14 cellular contexts compared by ENCODE assay signal in the genomic region with DNA sequence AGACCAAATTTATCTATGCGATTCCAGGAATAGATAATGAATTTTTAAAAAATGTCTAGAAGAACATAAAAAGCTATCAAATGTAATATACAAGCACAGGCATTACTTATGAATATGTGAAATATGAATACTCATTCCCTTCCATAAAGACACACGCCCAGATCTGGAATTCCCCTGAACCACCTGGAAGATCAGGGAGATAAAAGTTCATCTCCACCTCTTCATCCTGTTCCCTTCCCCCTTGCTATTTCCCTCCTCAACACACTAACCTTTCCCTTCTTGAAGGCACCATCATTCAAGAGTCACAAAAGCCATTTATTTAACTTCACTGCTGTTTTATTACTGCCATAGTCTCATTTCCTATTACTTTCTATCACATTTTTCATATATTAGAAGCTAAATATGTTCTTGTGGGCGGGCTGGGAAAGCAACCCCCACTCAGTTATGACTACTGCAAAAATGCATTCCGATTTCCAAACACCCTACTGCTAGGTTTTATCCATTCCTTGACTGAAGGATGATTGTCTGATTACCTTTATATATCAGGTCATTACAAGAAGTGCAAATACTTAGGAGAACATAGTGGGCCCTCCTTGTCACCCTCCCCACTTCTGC. TPM values are rescaled to one million over a fixed set of nuclear protein-coding genes. Genes with fewer than 3 reads are reported as not detected.
DNase-seq lines count a peak whose midpoint lies in the region; ATAC-seq and TF ChIP-seq lines count a peak whose summit lies in the region.
"Had no signal": no experiment of that assay in that cellular context is flagged by ENCODE, and none has a peak within 500 bp of the region (broad histone marks: within the 10 kb centered on the region; RNA-seq: fewer than 3 reads in every experiment).

No MANE protein-coding gene starts in this region.

- H3K9me2 ChIP-seq in hepatocyte (replicated peaks; ENCODE audit: insufficient read depth) = no peaks in the 10 kb centered on the region

- no peak for DNase-seq in H9
- DNase-seq in WTC11 (ENCODE audit: low spot score) = no peak
- no peak for DNase-seq in hepatocyte (ENCODE audit: low spot score)
- DNase-seq in coronary artery (ENCODE audit: low spot score) = no peak
- DNase-seq in stimulated activated CD4-positive, alpha-beta T cell treated with anti-CD3 and anti-CD28 coated beads, Interleukin-4, amount 100 ng/mL, for 1 hour = no peak
- DNase-seq: activated T-cell treated with anti-CD3 and anti-CD28 coated beads, Interleukin-2, amount 50 U/mL, for 1 hour; central memory CD4-positive, alpha-beta T cell; NCI-H1105; stimulated activated CD4-positive, alpha-beta T cell treated with anti-CD3 and anti-CD28 coated beads, Interleukin-2, amount 100 ng/mL, for 24 hours; T1000; testis had no signal

- no peak overlapping the region for H3K4ac ChIP-seq in H9 (ENCODE audit: low read depth, low read length)

- H3K27ac Mint-ChIP-seq in H9 (peak overlapping the region; percentile 1 to 68 (median 32); a peak in 3 of 7 replicates), WTC11 (peak overlapping the region; percentile 82)

- H2AFZ ChIP-seq in H9 (ENCODE audit: low read length) (no peak overlapping the region), hepatocyte (no peak overlapping the region)

- H3K14ac ChIP-seq in H9 (ENCODE audit: insufficient read depth, low read length) = no peak overlapping the region

- peak overlapping the region in 1 of 2 experiments; percentile 44; a peak in 2 of 5 replicates for H3K4me3 Mint-ChIP-seq in H9
- H3K4me3 Mint-ChIP-seq in WTC11 = peak overlapping the region; percentile 19

- H3K4me2 ChIP-seq in H9 (ENCODE audit: insufficient read depth, insufficient read length, low read length) (peak overlapping the region; percentile 30), hepatocyte (peak overlapping the region; percentile 64)

- no peaks in the 10 kb centered on the region for H3K9me3 ChIP-seq in H9 (ENCODE audit: control insufficient read depth, low read depth, low read length)
- no peaks in the 10 kb centered on the region for H3K9me3 ChIP-seq in hepatocyte (ENCODE audit: low read depth)
- H3K9me3 ChIP-seq in subcutaneous abdominal adipose tissue (ENCODE audit: control insufficient read depth in 5 of 5, low read length in 5 of 5) = no peaks in the 10 kb centered on the region
- H3K9me3 ChIP-seq: testis had no signal

- H4K20me1 ChIP-seq in H9 (ENCODE audit: control insufficient read depth, insufficient read depth, insufficient read length) (no peaks in the 10 kb centered on the region), hepatocyte (ENCODE audit: insufficient read depth, poor library complexity, severe bottlenecking) (no peaks in the 10 kb centered on the region)

- no peak overlapping the region for H3K23ac ChIP-seq in H9 (ENCODE audit: insufficient read length, low read depth, low read length)

- ATAC-seq in WTC11 = no peak
- ATAC-seq in GM19467 (IDR thresholded peaks at IDR 0.05; ENCODE audit: unreplicated experiment) = no peak
- ATAC-seq in HG02588 (IDR thresholded peaks at IDR 0.05; ENCODE audit: unreplicated experiment) = no peak

- H3K36me3 ChIP-seq in hepatocyte (replicated peaks; ENCODE audit: insufficient read depth, low read depth) (no peaks in the 10 kb centered on the region), subcutaneous abdominal adipose tissue (ENCODE audit: control insufficient read depth in 5 of 5, insufficient read depth in 5 of 5, low read length in 5 of 5) (no peaks in the 10 kb centered on the region)

- no peak overlapping the region for H3K4me3 ChIP-seq in hepatocyte
- peak overlapping the region in 2 of 5 donors; percentile 26 to 34 for H3K4me3 ChIP-seq in subcutaneous abdominal adipose tissue (ENCODE audit: low read depth in 1 of 5, low read length in 5 of 5)
- no peak overlapping the region for H3K4me3 ChIP-seq in coronary artery
- H3K4me3 ChIP-seq: testis had no signal

- no peaks in the 10 kb centered on the region for H3K79me1 ChIP-seq in H9 (ENCODE audit: insufficient read depth, low read depth, low read length, poor library complexity, severe bottlenecking)

- no peak overlapping the region for H3K18ac ChIP-seq in H9 (ENCODE audit: insufficient read length, low read depth, low read length)

- H3T11ph ChIP-seq in H9 (ENCODE audit: low read length) = no peak overlapping the region

- H4K91ac ChIP-seq in H9 (ENCODE audit: insufficient read length, low read depth, low read length) = no peak overlapping the region

- H3K23me2 ChIP-seq in H9 (ENCODE audit: insufficient read length, low read depth, low read length, poor library complexity, severe bottlenecking) = no peaks in the 10 kb centered on the region

- WGBS in H9 (ENCODE audit: extremely low coverage, insufficient read length, low lambda C conversion rate) = no CpG with 5 or more reads among the region's 4 CpGs
- WGBS in hepatocyte (ENCODE audit: low lambda C conversion rate, missing lambda C conversion rate) = 81% methylated on average over 4 of the region's 4 CpGs

- POLR2A ChIA-PET in WTC11 (lab: Charles Lee) = no interaction called here

- no peak overlapping the region for H4K8ac ChIP-seq in H9 (replicated peaks; ENCODE audit: insufficient read length, low read depth, low read length)

- no peak overlapping the region for H2BK5ac ChIP-seq in H9 (ENCODE audit: insufficient read length, low read length)

- peaks cover 20% of the 10 kb centered on the region; the same call in 1 of the 2 replicates for H3K4me1 ChIP-seq in H9 (ENCODE audit: insufficient read depth, low read length)
- peaks cover 61% of the 10 kb centered on the region for H3K4me1 ChIP-seq in hepatocyte (ENCODE audit: insufficient read depth)
- peaks cover 3 to 52% (median 32%) of the 10 kb centered on the region in 5 donors for H3K4me1 ChIP-seq in subcutaneous abdominal adipose tissue (ENCODE audit: control insufficient read depth in 5 of 5, insufficient read depth in 5 of 5, low read length in 5 of 5)

- H3K4me1 Mint-ChIP-seq in H9 (peaks cover 72 to 73% of the 10 kb centered on the region in 2 experiments), WTC11 (peaks cover 78% of the 10 kb centered on the region)

- no peak for TF ChIP-seq CTCF in H9 (conservative IDR thresholded peaks at IDR 0.05)
- TF ChIP-seq CTCF in WTC11 (IDR thresholded peaks at IDR 0.05) = no peak
- no peak for TF ChIP-seq CTCF in hepatocyte (IDR thresholded peaks at IDR 0.05; ENCODE audit: poor library complexity)
- no peak for TF ChIP-seq CTCF in coronary artery (IDR thresholded peaks at IDR 0.05)

- H3K79me2 ChIP-seq in H9 (ENCODE audit: insufficient read depth, low read length) (peaks cover 3% of the 10 kb centered on the region; the same call in 1 of the 2 replicates), hepatocyte (peaks cover 71% of the 10 kb centered on the region)

- no peak overlapping the region for H2BK12ac ChIP-seq in H9 (ENCODE audit: insufficient read length, low read depth, low read length)

- no peak overlapping the region for H2BK120ac ChIP-seq in H9 (ENCODE audit: low read depth, low read length, poor library complexity, severe bottlenecking)

- H3K9me3 Mint-ChIP-seq in H9 (no peaks in the 10 kb centered on the region), WTC11 (no peaks in the 10 kb centered on the region)

- peaks cover 0 to 8% (median 6%) of the 10 kb centered on the region in 3 experiments; a peak in 2 of 7 replicates for H3K36me3 Mint-ChIP-seq in H9 (ENCODE audit: insufficient read depth in 1 of 3, low read depth in 3 of 3)
- no peaks in the 10 kb centered on the region for H3K36me3 Mint-ChIP-seq in WTC11

- H3K27me3 ChIP-seq in H9 (ENCODE audit: insufficient read depth, low read length) (no peaks in the 10 kb centered on the region), hepatocyte (no peaks in the 10 kb centered on the region), subcutaneous abdominal adipose tissue (ENCODE audit: control insufficient read depth in 5 of 5, insufficient read depth in 4 of 5, low read length in 5 of 5) (no peaks in the 10 kb centered on the region)
- H3K27me3 ChIP-seq: testis had no signal

- H2AK5ac ChIP-seq in H9 (ENCODE audit: insufficient read length, low read length) = no peak overlapping the region

- CTCF ChIA-PET in WTC11 (lab: Charles Lee) = no interaction called here

- H3K27ac ChIP-seq in H9 (ENCODE audit: insufficient read length, low read depth, low read length) = no peak overlapping the region
- H3K27ac ChIP-seq in hepatocyte = peak overlapping the region; percentile 98
- peak overlapping the region; percentile 54 for H3K27ac ChIP-seq in subcutaneous abdominal adipose tissue (ENCODE audit: low read depth, low read length)
- H3K27ac ChIP-seq in coronary artery = no peak overlapping the region

- H3K27me3 Mint-ChIP-seq in H9 (ENCODE audit: low read depth) (no peaks in the 10 kb centered on the region), WTC11 (ENCODE audit: low read depth) (no peaks in the 10 kb centered on the region)

- H2BK20ac ChIP-seq in H9 (ENCODE audit: low read depth, low read length, poor library complexity, severe bottlenecking) = no peak overlapping the region

- H3K56ac ChIP-seq in H9 (ENCODE audit: insufficient read length, low read depth, low read length) = no peak overlapping the region

- no peak overlapping the region for H4K5ac ChIP-seq in H9 (ENCODE audit: insufficient read length, low read depth, low read length)

- no peak overlapping the region for H2BK15ac ChIP-seq in H9 (ENCODE audit: low read depth, low read length)

- H3K9ac ChIP-seq in H9 (ENCODE audit: extremely low read depth, insufficient read length, low read length) (no peak overlapping the region), subcutaneous abdominal adipose tissue (ENCODE audit: low read length in 5 of 5) (peak overlapping the region in 3 of 5 donors; percentile 31 to 56 (median 55))

TF ChIP-seq in WTC11, 78 proteins besides CTCF, POLR2A, EP300 and RAD21 (continues in another document):
- no peak for TF ChIP-seq JUN (CRISPR knock-in tag; IDR thresholded peaks at IDR 0.05)
- TF ChIP-seq, protein P1, sequence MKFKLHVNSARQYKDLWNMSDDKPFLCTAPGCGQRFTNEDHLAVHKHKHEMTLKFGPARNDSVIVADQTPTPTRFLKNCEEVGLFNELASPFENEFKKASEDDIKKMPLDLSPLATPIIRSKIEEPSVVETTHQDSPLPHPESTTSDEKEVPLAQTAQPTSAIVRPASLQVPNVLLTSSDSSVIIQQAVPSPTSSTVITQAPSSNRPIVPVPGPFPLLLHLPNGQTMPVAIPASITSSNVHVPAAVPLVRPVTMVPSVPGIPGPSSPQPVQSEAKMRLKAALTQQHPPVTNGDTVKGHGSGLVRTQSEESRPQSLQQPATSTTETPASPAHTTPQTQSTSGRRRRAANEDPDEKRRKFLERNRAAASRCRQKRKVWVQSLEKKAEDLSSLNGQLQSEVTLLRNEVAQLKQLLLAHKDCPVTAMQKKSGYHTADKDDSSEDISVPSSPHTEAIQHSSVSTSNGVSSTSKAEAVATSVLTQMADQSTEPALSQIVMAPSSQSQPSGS (CRISPR knock-in tag; IDR thresholded peaks at IDR 0.05; ENCODE audit: borderline replicate concordance, low read depth) = no peak
- TF ChIP-seq ZBTB21 (CRISPR knock-in tag; IDR thresholded peaks at IDR 0.05; ENCODE audit: borderline replicate concordance) = no peak

RNA-seq across cellular contexts. Expression of a gene that starts 16.1 kb away (rescaled TPM):
- total RNA-seq in H9 (2021) (35.7 and 39.5 TPM in 2 replicates), WTC11 (2021) (24.2 to 28.2 TPM (median 24.4 TPM) in 3 replicates), hepatocyte (17.2 and 21.4 TPM in 2 replicates)
- 4.7 and 10.4 TPM in 2 replicates for polyA plus RNA-seq in hepatocyte

RNA-seq across cellular contexts. Expression of a gene that starts 16.4 kb away (rescaled TPM):
- 67.1 and 69.8 TPM in 2 replicates for total RNA-seq in H9 (2021)
- 51.5 to 54.5 TPM (median 53.9 TPM) in 3 replicates for total RNA-seq in WTC11 (2021)
- 83.2 and 84.2 TPM in 2 replicates for total RNA-seq in hepatocyte
- 37.9 and 48.9 TPM in 2 replicates for polyA plus RNA-seq in hepatocyte

Comparison
In these comparisons a context has a peak if more than half of its experiments do, and no peak if none do; other contexts are left out.
1. H3K27ac ChIP-seq: peak in hepatocyte (single experiment) and subcutaneous abdominal adipose tissue (single experiment); none in H9 (single experiment) and coronary artery (0 of 2).